8 cellular contexts compared by ENCODE assay signal in the genomic region with DNA sequence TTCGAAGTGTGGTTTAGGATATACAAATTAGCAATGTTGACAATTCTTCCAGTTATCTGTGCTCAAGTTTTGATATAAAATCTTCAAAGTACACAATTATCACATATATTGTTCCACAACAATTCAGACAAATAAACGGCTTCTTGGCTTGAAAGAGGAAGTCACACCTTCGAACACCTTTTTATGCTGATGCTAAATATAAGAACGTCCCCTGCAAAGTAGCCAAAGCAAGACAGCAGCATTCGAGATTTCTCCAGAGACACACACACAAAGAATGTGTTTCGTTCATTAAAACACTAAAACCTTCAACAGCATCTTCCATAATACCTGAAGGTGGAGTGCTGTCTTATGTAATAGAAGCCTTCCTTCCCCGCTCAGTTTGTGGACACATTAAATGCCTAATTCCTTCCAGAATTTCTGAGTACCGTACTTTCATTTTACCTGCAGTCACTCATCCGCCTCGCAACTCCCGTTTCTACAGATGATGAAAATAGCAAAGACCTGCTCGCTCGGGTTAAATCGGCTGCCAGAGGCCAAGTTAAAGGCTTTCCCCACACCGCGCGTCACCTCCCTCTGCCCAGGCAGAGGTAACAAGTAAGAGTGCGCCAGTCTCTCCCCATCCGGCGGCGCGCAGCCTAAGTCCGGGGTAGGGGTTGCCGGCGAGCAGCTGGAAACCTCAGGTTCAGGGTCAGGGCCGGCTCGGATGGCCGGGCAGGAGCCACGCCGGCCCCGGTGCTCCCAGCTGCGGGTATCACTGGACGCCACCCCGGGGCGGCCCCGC. TPM values are rescaled to one million over a fixed set of nuclear protein-coding genes. Genes with fewer than 3 reads are reported as not detected.
DNase-seq lines count a peak whose midpoint lies in the region; ATAC-seq, FAIRE-seq and TF ChIP-seq lines count a peak whose summit lies in the region.

No MANE protein-coding gene starts in this region.

- no peak for TF ChIP-seq CTCF in CD14-positive monocyte (IDR thresholded peaks at IDR 0.05)
- TF ChIP-seq CTCF in brain (conservative IDR thresholded peaks at IDR 0.05): no peak

- H3K27ac Mint-ChIP-seq in CD14-positive monocyte (no peak overlapping the region), brain (peak overlapping the region; percentile 4 to 85 (median 76))

- peak; percentile 48 for ATAC-seq in GM19324 (IDR thresholded peaks at IDR 0.05; ENCODE audit: low FRiP score, unreplicated experiment)
- ATAC-seq in HG03442 (IDR thresholded peaks at IDR 0.05; ENCODE audit: unreplicated experiment): peak; percentile 54

- intact Hi-C loops in CD14-positive monocyte (cut with micrococcal nuclease): no loop called here

- peaks cover 57 to 65% (median 62%) of the 10 kb centered on the region in 3 donors for H3K27me3 Mint-ChIP-seq in CD14-positive monocyte (ENCODE audit: low read depth in 3 of 3)
- H3K27me3 Mint-ChIP-seq in brain: peaks cover 27% of the 10 kb centered on the region

- H3K4me1 Mint-ChIP-seq in CD14-positive monocyte (peaks cover 30% of the 10 kb centered on the region), brain (peaks cover 62% of the 10 kb centered on the region)

- H3K36me3 Mint-ChIP-seq in CD14-positive monocyte (peaks cover 0 to 7% of the 10 kb centered on the region in 2 donors), brain (peaks cover 4% of the 10 kb centered on the region)

- H3K9me3 Mint-ChIP-seq in CD14-positive monocyte (peaks cover 0 to 10% (median 4%) of the 10 kb centered on the region in 7 donors), brain (no peaks in the 10 kb centered on the region)

- FAIRE-seq in islet of Langerhans (lab: Jason Lieb, UNC): peak; percentile 90

- DNase-seq in CD14-positive monocyte (ENCODE audit: low spot score): no peak
- DNase-seq in SK-N-DZ (ENCODE audit: low spot score): peak; percentile 63
- DNase-seq in stimulated activated CD4-positive, alpha-beta T cell treated with anti-CD3 and anti-CD28 coated beads, Interleukin-12 subunit alpha, Interleukin-12 subunit beta, amount 100 ng/mL, for 48 hours (ENCODE audit: low read depth in 2 of 3, low spot score in 1 of 3): peak in 2 of 3 donors; percentile 17 to 40
- no peak for DNase-seq in middle frontal gyrus (ENCODE audit: extremely low spot score, low spot score)

- H3K4me3 Mint-ChIP-seq in CD14-positive monocyte (peak overlapping the region; percentile 83 to 97), brain (peak overlapping the region; percentile 93 to 98 (median 97))

RNA-seq across cellular contexts. Expression of gene SERPINE2, which starts 0.8 kb away (rescaled TPM):
- not detected for polyA plus RNA-seq in CD14-positive monocyte
- polyA plus RNA-seq in SK-N-DZ (2014; cell fraction: cytosol; rRNA removed): 34.0 and 37.0 TPM in 2 replicates
- 18.4 and 22.0 TPM in 2 replicates for polyA plus RNA-seq in SK-N-DZ (2014; cell fraction: nucleus; rRNA removed)
- polyA plus RNA-seq in brain (ENCODE audit: insufficient read depth, low read depth, low replicate concordance): 107 TPM

Comparison
In these comparisons a context has a peak if more than half of its experiments do, and no peak if none do; other contexts are left out.
1. DNase-seq: peak in SK-N-DZ (single experiment) and stimulated activated CD4-positive, alpha-beta T cell treated with anti-CD3 and anti-CD28 coated beads, Interleukin-12 subunit alpha, Interleukin-12 subunit beta, amount 100 ng/mL, for 48 hours (2 of 3); none in CD14-positive monocyte (single experiment) and middle frontal gyrus (single experiment).
2. H3K27ac Mint-ChIP-seq: peak in brain (5 of 5); none in CD14-positive monocyte (0 of 7).
3. RNA of gene SERPINE2, which starts 0.8 kb away (polyA plus RNA-seq): 107 TPM in brain (single experiment); not detected in CD14-positive monocyte; every median in the first group is over 10 times any median in the second.